Comparison of ENCODE assay signal across 23 cellular contexts in the genomic region with DNA sequence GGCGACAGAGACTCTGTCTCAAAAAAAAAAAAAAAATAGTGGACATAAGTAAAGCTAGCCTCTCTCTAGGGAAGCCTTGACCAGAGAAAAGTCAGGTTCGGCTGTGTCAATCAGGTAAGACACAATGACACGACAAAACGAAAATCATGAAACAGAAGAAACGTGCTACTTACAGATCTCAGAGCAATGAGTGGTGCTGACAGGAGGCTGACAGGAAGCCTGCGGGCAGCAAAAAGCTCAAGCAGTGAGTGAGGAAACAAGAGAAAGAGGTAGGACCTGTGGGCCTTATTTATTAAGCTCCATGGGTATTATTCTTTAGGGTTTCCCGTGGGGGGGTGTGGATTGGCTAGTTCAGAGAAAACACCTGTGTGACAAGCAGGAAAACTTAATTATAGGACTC.
"Had no signal": no experiment of that assay in that cellular context is flagged by ENCODE, and none has a peak within 500 bp of the region (broad histone marks: within the 10 kb centered on the region; RNA-seq: fewer than 3 reads in every experiment).

No MANE protein-coding gene starts in this region.

- H3K36me3 Mint-ChIP-seq: naive thymus-derived CD8-positive, alpha-beta T cell; stimulated activated naive B cell treated with anti-CD40 and anti-IgM and Interleukin-4, amounts not matched to agents 10 μg/mL and 1 μg/mL and 100 μg/mL, for 72 hours had no signal

- H3K4me3 Mint-ChIP-seq: naive thymus-derived CD8-positive, alpha-beta T cell; neural crest cell; stimulated activated naive B cell treated with anti-CD40 and anti-IgM and Interleukin-4, amounts not matched to agents 10 μg/mL and 1 μg/mL and 100 μg/mL, for 72 hours; stimulated activated naive CD8-positive, alpha-beta T cell treated with anti-CD3 and anti-CD28 coated beads, Interleukin-15, amount 100 ng/mL, for 72 hours had no signal

- H3K9me3 ChIP-seq: esophagus muscularis mucosa, gastrocnemius medialis, ovary, right atrium auricular region, sigmoid colon, testis, tibial nerve had no signal

- H3K27me3 Mint-ChIP-seq: naive thymus-derived CD8-positive, alpha-beta T cell; stimulated activated naive B cell treated with anti-CD40 and anti-IgM and Interleukin-4, amounts not matched to agents 10 μg/mL and 1 μg/mL and 100 μg/mL, for 72 hours; stimulated activated naive CD8-positive, alpha-beta T cell treated with anti-CD3 and anti-CD28 coated beads, Interleukin-15, amount 100 ng/mL, for 72 hours had no signal

- H3K27ac Mint-ChIP-seq: naive thymus-derived CD8-positive, alpha-beta T cell; stimulated activated naive B cell treated with anti-CD40 and anti-IgM and Interleukin-4, amounts not matched to agents 10 μg/mL and 1 μg/mL and 100 μg/mL, for 72 hours; stimulated activated naive CD8-positive, alpha-beta T cell treated with anti-CD3 and anti-CD28 coated beads, Interleukin-15, amount 100 ng/mL, for 72 hours had no signal

- H3K27ac ChIP-seq: epithelial cell of prostate, esophagus muscularis mucosa, gastrocnemius medialis, heart right ventricle, ovary, right atrium auricular region, sigmoid colon, skin epidermis, testis, tibial nerve had no signal

- DNase-seq: effector memory CD4-positive, alpha-beta T cell; gastrocnemius medialis; heart right ventricle; hypothalamus; kidney glomerular epithelial cell; mammary epithelial cell; mucosa of descending colon; naive thymus-derived CD8-positive, alpha-beta T cell; nucleus accumbens; ovary; sigmoid colon; stimulated activated CD4-positive, alpha-beta T cell treated with anti-CD3 and anti-CD28 coated beads, Interleukin-2, amount 100 ng/mL, for 24 hours; stimulated activated CD4-positive, alpha-beta T cell treated with anti-CD3 and anti-CD28 coated beads, Interleukin-4, amount 100 ng/mL, for 4 hours; stimulated activated naive B cell treated with anti-CD40 and anti-IgM and Interleukin-4, amounts not matched to agents 10 μg/mL and 1 μg/mL and 100 μg/mL, for 72 hours; stimulated activated naive CD8-positive, alpha-beta T cell treated with anti-CD3 and anti-CD28 coated beads, Interleukin-15, amount 100 ng/mL, for 72 hours; testis had no signal

- H3K27me3 ChIP-seq: esophagus muscularis mucosa, gastrocnemius medialis, heart right ventricle, ovary, right atrium auricular region, sigmoid colon, testis, tibial nerve had no signal

- H3K9me3 Mint-ChIP-seq: neural crest cell had no signal

- H3K4me1 Mint-ChIP-seq: naive thymus-derived CD8-positive, alpha-beta T cell; neural crest cell; stimulated activated naive B cell treated with anti-CD40 and anti-IgM and Interleukin-4, amounts not matched to agents 10 μg/mL and 1 μg/mL and 100 μg/mL, for 72 hours; stimulated activated naive CD8-positive, alpha-beta T cell treated with anti-CD3 and anti-CD28 coated beads, Interleukin-15, amount 100 ng/mL, for 72 hours had no signal

- ATAC-seq: gastrocnemius medialis; heart right ventricle; left lobe of liver; mucosa of descending colon; naive thymus-derived CD8-positive, alpha-beta T cell; stimulated activated naive B cell treated with anti-CD40 and anti-IgM and Interleukin-4, amounts not matched to agents 10 μg/mL and 1 μg/mL and 100 μg/mL, for 72 hours; stimulated activated naive CD8-positive, alpha-beta T cell treated with anti-CD3 and anti-CD28 coated beads, Interleukin-15, amount 100 ng/mL, for 72 hours had no signal

- H3K4me1 ChIP-seq: esophagus muscularis mucosa, gastrocnemius medialis, heart right ventricle, right atrium auricular region, sigmoid colon, testis, tibial nerve had no signal

- H3K36me3 ChIP-seq: esophagus muscularis mucosa, gastrocnemius medialis, heart right ventricle, ovary, right atrium auricular region, sigmoid colon, tibial nerve had no signal

- H3K4me3 ChIP-seq: esophagus muscularis mucosa, gastrocnemius medialis, heart right ventricle, mucosa of descending colon, ovary, right atrium auricular region, sigmoid colon, skin epidermis, testis, tibial nerve had no signal
